Comparison of ENCODE assay signal across 8 cellular contexts in the genomic region with DNA sequence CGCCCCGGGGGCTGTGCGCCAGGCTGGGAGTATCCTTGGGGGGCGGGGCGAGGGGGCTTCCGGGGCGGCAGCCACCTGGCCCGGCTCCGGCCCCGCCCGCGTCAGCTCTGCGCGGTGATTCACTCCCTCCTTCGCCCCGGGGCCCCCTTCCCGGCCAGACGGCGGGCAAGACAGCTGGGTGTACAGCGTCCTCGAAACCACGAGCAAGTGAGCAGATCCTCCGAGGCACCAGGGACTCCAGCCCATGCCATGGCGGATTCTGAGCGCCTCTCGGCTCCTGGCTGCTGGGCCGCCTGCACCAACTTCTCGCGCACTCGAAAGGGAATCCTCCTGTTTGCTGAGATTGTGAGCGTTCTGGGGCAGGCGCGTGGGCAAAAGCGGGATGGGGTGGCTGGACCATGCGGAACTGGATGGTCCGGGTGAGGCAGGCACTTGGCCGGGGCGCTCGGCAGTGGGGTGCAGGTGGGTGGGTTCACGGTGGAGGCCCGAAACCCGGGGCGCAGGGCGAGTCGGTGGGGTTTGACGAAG. TPM values are rescaled to one million over a fixed set of nuclear protein-coding genes. Genes with fewer than 3 reads are reported as not detected.
A peak's percentile ranks its signal among the peaks of the same experiment; 100 is the strongest.
DNase-seq lines count a peak whose midpoint lies in the region; ATAC-seq and TF ChIP-seq lines count a peak whose summit lies in the region.

A gene with protein sequence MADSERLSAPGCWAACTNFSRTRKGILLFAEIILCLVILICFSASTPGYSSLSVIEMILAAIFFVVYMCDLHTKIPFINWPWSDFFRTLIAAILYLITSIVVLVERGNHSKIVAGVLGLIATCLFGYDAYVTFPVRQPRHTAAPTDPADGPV (plus strand): TSS at position 147 of the 528 bp plus-strand sequence. CDS start 103 bp downstream, at position 250.

- H3K27me3 ChIP-seq in mammary epithelial cell (ENCODE audit: insufficient read depth, low read length) = no peaks in the 10 kb centered on the region

- WGBS in mammary epithelial cell (ENCODE audit: low coverage, missing lambda C conversion rate) = 39% methylated on average over 15 of the region's 46 CpGs

- no TSS peak for BruUV-seq in mammary epithelial cell (replicated peaks; lab: Mats Ljungman, UMichigan)

- peak within 1 kb of the TSS; percentile 93 for H3K27ac ChIP-seq in mammary epithelial cell (ENCODE audit: insufficient read depth, low read depth, low read length)

- H4K20me1 ChIP-seq in mammary epithelial cell (ENCODE audit: insufficient read depth, low read length) = no peaks in the 10 kb centered on the region

- CTCF ChIA-PET in mammary epithelial cell (lab: Charles Lee; ENCODE audit: low non-redundant PET) = no interaction called here

- H3K4me1 ChIP-seq in mammary epithelial cell (ENCODE audit: insufficient read depth, low read length) = peaks cover 24% of the 10 kb centered on the region

- H3K9ac ChIP-seq in mammary epithelial cell (ENCODE audit: insufficient read depth, low read length) = peak within 1 kb of the TSS; percentile 90

- peak within 1 kb of the TSS; percentile 33 for H2AFZ ChIP-seq in mammary epithelial cell (ENCODE audit: low read depth, low read length)

- peak; percentile 5 for ATAC-seq in GM19324 (IDR thresholded peaks at IDR 0.05; ENCODE audit: low FRiP score, unreplicated experiment)
- ATAC-seq in left colon = peak; percentile 48
- no peak for ATAC-seq in HG02870 (IDR thresholded peaks at IDR 0.05; ENCODE audit: unreplicated experiment)

- TF ChIP-seq CTCF in AG10803 (conservative IDR thresholded peaks at IDR 0.05; ENCODE audit: low read length) (no peak), mammary epithelial cell (conservative IDR thresholded peaks at IDR 0.05 in 1 of 2, IDR thresholded peaks at IDR 0.05 in 1 of 2; ENCODE audit: extremely low read depth in 1 of 2, insufficient read depth in 1 of 2, low read depth in 1 of 2, low read length in 2 of 2) (no peak)

- dilution Hi-C loops in mammary epithelial cell (cut with HindIII; ENCODE audit: low sequenced_read_pairs) = no loop called here

- H3K4me2 ChIP-seq in mammary epithelial cell (ENCODE audit: insufficient read depth, low read depth, low read length) = peak within 1 kb of the TSS; percentile 79

- H3K4me3 ChIP-seq in AG10803 (ENCODE audit: low read length) = peak within 1 kb of the TSS; percentile 72
- H3K4me3 ChIP-seq in mammary epithelial cell (replicated peaks in 1 of 3; ENCODE audit: insufficient read depth in 1 of 3, low read depth in 2 of 3, low read length in 3 of 3) = peak within 1 kb of the TSS; percentile 77 to 96 (median 88)

- in situ Hi-C loops in mammary epithelial cell (cut with MboI; ENCODE audit: low sequenced_read_pairs in 2 of 2) = no loop called here

- peaks cover 6% of the 10 kb centered on the region for H3K9me3 ChIP-seq in mammary epithelial cell (replicated peaks; ENCODE audit: insufficient read depth, low read length)

- DNase-seq in AG10803 (ENCODE audit: low read depth) (peak; percentile 43), KG1 (lab: John Stamatoyannopoulos, UW) (peak; percentile 1), UCSD-AML1 (lab: John Stamatoyannopoulos, UW; ENCODE audit: unreplicated experiment) (peak; percentile 62), mammary epithelial cell (peak; percentile 72), left colon (peak; percentile 65 to 73)
- peak; percentile 50 to 65 (median 60) for DNase-seq in stimulated activated CD4-positive, alpha-beta T cell treated with anti-CD3 and anti-CD28 coated beads, TNF-alpha, amount 100 ng/mL, for 1 hour (ENCODE audit: low read depth in 3 of 3, low spot score in 1 of 3)

- no peaks in the 10 kb centered on the region for H3K36me3 ChIP-seq in mammary epithelial cell (ENCODE audit: insufficient read depth, low read length)

- intact Hi-C loops in mammary epithelial cell (cut with micrococcal nuclease) = no loop called here
- intact Hi-C loops in left colon (cut with DNase I, micrococcal nuclease) = no loop called here

- peaks cover 25% of the 10 kb centered on the region for H3K79me2 ChIP-seq in mammary epithelial cell (ENCODE audit: insufficient read depth, low read length)

RNA-seq across cellular contexts. Expression of the gene that starts here (rescaled TPM):
- total RNA-seq in mammary epithelial cell (100 to 1,000 TPM in 1 of 2 donors, 10 to 100 TPM in 1; 68.5 to 377 TPM), left colon (100 to 1,000 TPM; 140 to 142 TPM)
- polyA plus RNA-seq in mammary epithelial cell = 629 TPM
- 468 TPM for polyA minus RNA-seq in mammary epithelial cell

Comparison
In these comparisons a context has a peak if more than half of its experiments do, and no peak if none do; other contexts are left out.
1. DNase-seq: peak in every context shown above with its lines; median percentile 72 in mammary epithelial cell; 69 in left colon; 62 in UCSD-AML1; 60 in stimulated activated CD4-positive, alpha-beta T cell treated with anti-CD3 and anti-CD28 coated beads, TNF-alpha, amount 100 ng/mL, for 1 hour; 43 in AG10803; 1 in KG1.